In genomic region chr6:52307900-52308372, GRCh38 we compare ENCODE assay signal across 10 cellular contexts. TPM values are rescaled to one million over a fixed set of nuclear protein-coding genes. Genes with fewer than 3 reads are reported as not detected.
DNase-seq lines count a peak whose midpoint lies in the region; ATAC-seq, FAIRE-seq and TF ChIP-seq lines count a peak whose summit lies in the region.
"Had no signal": no experiment of that assay in that cellular context is flagged by ENCODE, and none has a peak within 500 bp of the region (broad histone marks: within the 10 kb centered on the region; RNA-seq: fewer than 3 reads in every experiment).

No MANE protein-coding gene starts in this region.

- peak overlapping the region; percentile 59 for H2AFZ ChIP-seq in ACC112 (ENCODE audit: low read length, unreplicated experiment)
- H2AFZ ChIP-seq in HepG2 (ENCODE audit: low read length) = peak overlapping the region; percentile 85

- TF ChIP-seq CTCF in HepG2 (CRISPR knock-in tag; IDR thresholded peaks at IDR 0.05) = no peak

- H3K4me3 Mint-ChIP-seq in T-helper 17 cell = peak overlapping the region; percentile 86

- H3K4me1 ChIP-seq in ACC112 (ENCODE audit: control insufficient read depth, insufficient read depth, low read length, unreplicated experiment) = peaks cover 19% of the 10 kb centered on the region
- H3K4me1 ChIP-seq in HepG2 (ENCODE audit: insufficient read depth, low read length) = peaks cover 57% of the 10 kb centered on the region

- FAIRE-seq in GM19239 (lab: Jason Lieb, UNC) (peak; percentile 89), HepG2 (lab: Jason Lieb, UNC) (no peak), frontal cortex (lab: Jason Lieb, UNC) (no peak)

- no peak overlapping the region for H3K9ac ChIP-seq in HepG2 (ENCODE audit: insufficient read depth, low read depth, low read length)

- no peak for TF ChIP-seq POLR2A in HepG2 (IDR thresholded peaks at IDR 0.05; ENCODE audit: insufficient read depth in 1 of 2, low read depth in 2 of 2, low read length in 2 of 2)

- DNase-seq in GM19239 (ENCODE audit: insufficient read length, low spot score) (no peak), T-helper 17 cell (no peak), HepG2 (ENCODE audit: low spot score) (no peak), NCI-H2107 treated with DMSO at 0.1 percent for 48 hours (lab: John Stamatoyannopoulos, UW; ENCODE audit: unreplicated experiment) (no peak), HT-29 (ENCODE audit: low spot score) (no peak), frontal cortex (ENCODE audit: low spot score in 2 of 2) (no peak)
- DNase-seq: hippocampal formation, NCI-H82 had no signal

- no peak overlapping the region for H3K4me2 ChIP-seq in HepG2 (ENCODE audit: low read depth, low read length)

- H3K27ac Mint-ChIP-seq in T-helper 17 cell = peak overlapping the region; percentile 97

- peaks cover 3% of the 10 kb centered on the region for H3K36me3 Mint-ChIP-seq in T-helper 17 cell (ENCODE audit: low read depth)

- CTCF ChIA-PET in HepG2 (lab: Yijun Ruan, JAX; ENCODE audit: low intra/inter-chr PET ratio, low total read pairs) = no interaction called here

- no peak for TF ChIP-seq RAD21 in HepG2 (CRISPR knock-in tag; IDR thresholded peaks at IDR 0.05)

- POLR2A ChIA-PET in HepG2 (lab: Yijun Ruan, JAX) = no interaction called here

- H3K27me3 ChIP-seq in ACC112 (ENCODE audit: insufficient read depth, low read length) = no peaks in the 10 kb centered on the region
- no peaks in the 10 kb centered on the region for H3K27me3 ChIP-seq in HepG2 (ENCODE audit: control insufficient read depth in 1 of 2, insufficient read depth in 2 of 2, low read length in 2 of 2)

- peaks cover 59% of the 10 kb centered on the region for H3K4me1 Mint-ChIP-seq in T-helper 17 cell

- in situ Hi-C loops in HepG2 (cut with HindIII; ENCODE audit: extremely low pct_ligation_motif_present, low pct_unique_long_range_greater_than_20kb) = no loop called here

- no TSS peak for BruUV-seq in HepG2 (replicated peaks; lab: Mats Ljungman, UMichigan)

- 90% methylated on average over 1 of the region's 1 CpG for WGBS in HepG2 (ENCODE audit: low lambda C conversion rate)

- H3K79me2 ChIP-seq in ACC112 (ENCODE audit: control insufficient read depth, insufficient read depth, low read length, unreplicated experiment) (no peaks in the 10 kb centered on the region), HepG2 (ENCODE audit: insufficient read depth, low read length) (no peaks in the 10 kb centered on the region)

- H3K4me3 ChIP-seq in ACC112 (ENCODE audit: low read depth, low read length) (no peak overlapping the region), HepG2 (replicated peaks in 1 of 3; ENCODE audit: insufficient read depth in 1 of 3, low read depth in 2 of 3, low read length in 3 of 3) (no peak overlapping the region)

- no peaks in the 10 kb centered on the region for H3K36me3 ChIP-seq in ACC112 (ENCODE audit: insufficient read depth, low read length)
- H3K36me3 ChIP-seq in HepG2 (replicated peaks in 1 of 2; ENCODE audit: control insufficient read depth in 1 of 2, insufficient read depth in 2 of 2, low read length in 2 of 2) = no peaks in the 10 kb centered on the region

- intact Hi-C loops in HepG2 (cut with micrococcal nuclease; ENCODE audit: unreplicated experiment) = no loop called here

- no peaks in the 10 kb centered on the region for H4K20me1 ChIP-seq in HepG2 (ENCODE audit: insufficient read depth, low read length)

- H3K27ac ChIP-seq in ACC112 (ENCODE audit: low read depth, low read length) (no peak overlapping the region), HepG2 (ENCODE audit: extremely low read length, insufficient read depth, low read length) (no peak overlapping the region)

- ATAC-seq in T-helper 17 cell (peak; percentile 46), HepG2 (no peak), GM19395 (IDR thresholded peaks at IDR 0.05; ENCODE audit: unreplicated experiment) (no peak)

- H3K27me3 Mint-ChIP-seq in T-helper 17 cell = no peaks in the 10 kb centered on the region

- TF ChIP-seq EP300 in HepG2 (IDR thresholded peaks at IDR 0.05; ENCODE audit: low read depth in 2 of 2, low read length in 2 of 2) = no peak
- TF ChIP-seq EP300 in HepG2 (CRISPR knock-in tag; IDR thresholded peaks at IDR 0.05; ENCODE audit: borderline replicate concordance) = no peak

- H3K9me3 ChIP-seq in T-helper 17 cell (ENCODE audit: control insufficient read depth, low read length, poor library complexity, severe bottlenecking) = no peaks in the 10 kb centered on the region
- no peaks in the 10 kb centered on the region for H3K9me3 ChIP-seq in HepG2 (ENCODE audit: low read length)

TF ChIP-seq in HepG2, 621 proteins besides CTCF, POLR2A, EP300 and RAD21:
- TF ChIP-seq ZFP41 (CRISPR knock-in tag; IDR thresholded peaks at IDR 0.05; ENCODE audit: borderline replicate concordance) (no peak), ZNF362 (CRISPR knock-in tag; IDR thresholded peaks at IDR 0.05; ENCODE audit: borderline replicate concordance) (no peak)

RNA-seq across cellular contexts. Expression of gene MCM3, which starts 23.4 kb away (rescaled TPM):
- total RNA-seq in T-helper 17 cell (10 to 100 TPM; 20.3 to 24.3 TPM), HepG2 (2016; rRNA removed; fragmentation: Illumina TruSeq; extraction: Trizol) (288 and 336 TPM in 2 replicates), frontal cortex (11.0 TPM)
- 27.6 and 36.1 TPM in 2 replicates for total RNA-seq in HepG2 (2016; cell fraction: cytosol; rRNA removed; fragmentation: Illumina TruSeq; extraction: Trizol; ENCODE audit: low read depth)
- total RNA-seq in HepG2 (2016; cell fraction: insoluble cytoplasmic fraction; rRNA removed; fragmentation: Illumina TruSeq; extraction: Trizol) = 287 and 310 TPM in 2 replicates
- total RNA-seq in HepG2 (2016; cell fraction: membrane; rRNA removed; fragmentation: Illumina TruSeq; extraction: Trizol) = 67.0 and 76.9 TPM in 2 replicates
- 222 and 236 TPM in 2 replicates for total RNA-seq in HepG2 (2016; cell fraction: nucleus; rRNA removed; fragmentation: Illumina TruSeq; extraction: Trizol)
- polyA plus RNA-seq in HepG2 (2011; rRNA removed) = 110 and 164 TPM in 2 replicates
- 97.2 and 124 TPM in 2 replicates for polyA plus RNA-seq in HepG2 (2011; cell fraction: cytosol; rRNA removed)
- polyA plus RNA-seq in HepG2 (2011; cell fraction: nucleus; rRNA removed) = 135 and 203 TPM in 2 replicates
- polyA plus RNA-seq in HepG2 (2012) = 70.9 and 88.3 TPM in 2 replicates
- 14.8 and 17.4 TPM in 2 replicates for polyA plus RNA-seq in HepG2 (2016; cell fraction: cytosol; fragmentation: Illumina TruSeq; extraction: Trizol; ENCODE audit: low read depth)
- polyA plus RNA-seq in HepG2 (2016; cell fraction: insoluble cytoplasmic fraction; fragmentation: Illumina TruSeq; extraction: Trizol; ENCODE audit: low read depth) = 255 and 266 TPM in 2 replicates
- polyA plus RNA-seq in HepG2 (2016; cell fraction: membrane; fragmentation: Illumina TruSeq; extraction: Trizol; ENCODE audit: low read depth) = 29.0 and 35.9 TPM in 2 replicates
- polyA plus RNA-seq in HepG2 (2016; cell fraction: nucleus; fragmentation: Illumina TruSeq; extraction: Trizol; ENCODE audit: insufficient read depth, low read depth) = 238 and 239 TPM in 2 replicates
- polyA minus RNA-seq in HepG2 (2011; rRNA and poly(A)+ RNA removed; ENCODE audit: low replicate concordance) = 258 and 404 TPM in 2 replicates
- 66.4 and 93.7 TPM in 2 replicates for polyA minus RNA-seq in HepG2 (2011; cell fraction: cytosol; rRNA and poly(A)+ RNA removed)
- polyA minus RNA-seq in HepG2 (2011; cell fraction: nucleus; rRNA and poly(A)+ RNA removed) = 123 and 171 TPM in 2 replicates
- 163 and 170 TPM in 2 replicates for total RNA-seq in HT-29 (2014; rRNA removed; shearing (Covaris generic))

RNA-seq across cellular contexts. Expression of gene PAQR8, which starts 54.0 kb away (rescaled TPM):
- total RNA-seq in T-helper 17 cell (1 to 10 TPM; 3.6 to 7.7 TPM), HepG2 (2016; rRNA removed; fragmentation: Illumina TruSeq; extraction: Trizol) (26.2 and 37.7 TPM in 2 replicates), frontal cortex (12.6 TPM)
- 3.1 and 3.4 TPM in 2 replicates for total RNA-seq in HepG2 (2016; cell fraction: cytosol; rRNA removed; fragmentation: Illumina TruSeq; extraction: Trizol; ENCODE audit: low read depth)
- total RNA-seq in HepG2 (2016; cell fraction: insoluble cytoplasmic fraction; rRNA removed; fragmentation: Illumina TruSeq; extraction: Trizol) = 25.3 and 36.5 TPM in 2 replicates
- 16.5 TPM in 2 replicates for total RNA-seq in HepG2 (2016; cell fraction: membrane; rRNA removed; fragmentation: Illumina TruSeq; extraction: Trizol)
- 36.5 and 38.6 TPM in 2 replicates for total RNA-seq in HepG2 (2016; cell fraction: nucleus; rRNA removed; fragmentation: Illumina TruSeq; extraction: Trizol)
- 36.5 and 50.7 TPM in 2 replicates for polyA plus RNA-seq in HepG2 (2011; rRNA removed)
- polyA plus RNA-seq in HepG2 (2011; cell fraction: cytosol; rRNA removed) = 33.7 and 46.9 TPM in 2 replicates
- polyA plus RNA-seq in HepG2 (2011; cell fraction: nucleus; rRNA removed) = 17.0 and 22.0 TPM in 2 replicates
- polyA plus RNA-seq in HepG2 (2012) = 18.9 and 24.9 TPM in 2 replicates
- 2.3 and 2.8 TPM in 2 replicates for polyA plus RNA-seq in HepG2 (2016; cell fraction: cytosol; fragmentation: Illumina TruSeq; extraction: Trizol; ENCODE audit: low read depth)
- polyA plus RNA-seq in HepG2 (2016; cell fraction: insoluble cytoplasmic fraction; fragmentation: Illumina TruSeq; extraction: Trizol; ENCODE audit: low read depth) = 23.7 TPM in 2 replicates
- polyA plus RNA-seq in HepG2 (2016; cell fraction: membrane; fragmentation: Illumina TruSeq; extraction: Trizol; ENCODE audit: low read depth) = 8.0 and 8.6 TPM in 2 replicates
- polyA plus RNA-seq in HepG2 (2016; cell fraction: nucleus; fragmentation: Illumina TruSeq; extraction: Trizol; ENCODE audit: insufficient read depth, low read depth) = 41.8 and 43.1 TPM in 2 replicates
- polyA minus RNA-seq in HepG2 (2011; rRNA and poly(A)+ RNA removed; ENCODE audit: low replicate concordance) = 0.87 and 184 TPM in 2 replicates
- polyA minus RNA-seq in HepG2 (2011; cell fraction: cytosol; rRNA and poly(A)+ RNA removed) = 34.4 and 49.4 TPM in 2 replicates
- polyA minus RNA-seq in HepG2 (2011; cell fraction: nucleus; rRNA and poly(A)+ RNA removed) = 30.6 and 38.9 TPM in 2 replicates
- 0.89 and 1.3 TPM in 2 replicates for total RNA-seq in HT-29 (2014; rRNA removed; shearing (Covaris generic))
